Comparison of ENCODE assay signal across 8 cellular contexts in genomic region chr14:71554959-71555612, GRCh38.
DNase-seq lines count a peak whose midpoint lies in the region; ATAC-seq and TF ChIP-seq lines count a peak whose summit lies in the region.

No MANE protein-coding gene starts in this region.

- 95% methylated on average over 2 of the region's 2 CpGs for WGBS in prostate gland

- H3K27ac ChIP-seq in PC-9 (peak overlapping the region; percentile 50), prostate gland (no peak overlapping the region)

- H3K4me1 ChIP-seq in PC-9 (replicated peaks; ENCODE audit: insufficient read depth) = peaks cover 8% of the 10 kb centered on the region; the same call in 1 of the 2 replicates
- no peaks in the 10 kb centered on the region for H3K4me1 ChIP-seq in prostate gland (replicated peaks)

- H3K9me3 Mint-ChIP-seq in nephron = no peaks in the 10 kb centered on the region

- H3K9me2 ChIP-seq in PC-9 (ENCODE audit: insufficient read depth) = no peaks in the 10 kb centered on the region

- POLR2A ChIA-PET in PC-9 (lab: Charles Lee; ENCODE audit: unreplicated experiment) = no interaction called here

- H3K4me2 ChIP-seq in PC-9 = no peak overlapping the region

- TF ChIP-seq CTCF in PC-9 (conservative IDR thresholded peaks at IDR 0.05) (no peak), nephron (IDR thresholded peaks at IDR 0.05; ENCODE audit: unreplicated experiment in 3 of 3) (no peak), GM10266 (IDR thresholded peaks at IDR 0.05; ENCODE audit: control insufficient read depth, insufficient read depth, low read depth, missing control alignments) (no peak), prostate gland (IDR thresholded peaks at IDR 0.05) (no peak)

- DNase-seq in PC-9 = no peak
- DNase-seq in GM10266 (ENCODE audit: extremely low spot score) = no peak
- DNase-seq in prostate gland (ENCODE audit: low spot score) = no peak
- no peak for DNase-seq in posterior cingulate gyrus
- no peak for DNase-seq in RKO (ENCODE audit: low spot score)

- H3K36me3 Mint-ChIP-seq in nephron (ENCODE audit: low read depth) = peaks cover 6% of the 10 kb centered on the region

- CTCF ChIA-PET in PC-9 (lab: Charles Lee) = no interaction called here

- intact Hi-C loops in PC-9 (cut with micrococcal nuclease; ENCODE audit: unreplicated experiment) (no loop called here), prostate gland (cut with DNase I) (no loop called here), posterior cingulate gyrus (cut with DNase I) (no loop called here)

- peaks cover 13% of the 10 kb centered on the region; the same call in 1 of the 2 replicates for H3F3A ChIP-seq in PC-9 (ENCODE audit: insufficient read depth, low read depth)

- H3K9me3 ChIP-seq in PC-9 (ENCODE audit: insufficient read depth, low read depth) (no peaks in the 10 kb centered on the region), prostate gland (no peaks in the 10 kb centered on the region)

- H4K20me1 ChIP-seq in PC-9 (ENCODE audit: insufficient read depth) = peaks cover 6% of the 10 kb centered on the region

- H3K27ac Mint-ChIP-seq in nephron = peak overlapping the region; percentile 1 to 75 (median 44)

- BruUV-seq in PC-9 (replicated peaks; lab: Mats Ljungman, UMichigan) = no TSS peak

- H3K4me3 ChIP-seq in PC-9 (no peak overlapping the region), prostate gland (no peak overlapping the region)

- peak; percentile 32 for ATAC-seq in GM18909 (IDR thresholded peaks at IDR 0.05; ENCODE audit: poor library complexity, unreplicated experiment)
- ATAC-seq in HG02642 (IDR thresholded peaks at IDR 0.05; ENCODE audit: poor library complexity, unreplicated experiment) = peak; percentile 37

- H3K79me2 ChIP-seq in PC-9 (ENCODE audit: low read depth) = peaks cover 62% of the 10 kb centered on the region

- TF ChIP-seq POLR2A in prostate gland (IDR thresholded peaks at IDR 0.05) = no peak

- no peak overlapping the region for H3K4me3 Mint-ChIP-seq in nephron

- H3K27me3 Mint-ChIP-seq in nephron (ENCODE audit: low read depth) = no peaks in the 10 kb centered on the region

- peaks cover 14% of the 10 kb centered on the region for H3K4me1 Mint-ChIP-seq in nephron

- H3K27me3 ChIP-seq in PC-9 (ENCODE audit: insufficient read depth, low read depth) (no peaks in the 10 kb centered on the region), prostate gland (replicated peaks; ENCODE audit: insufficient read depth) (no peaks in the 10 kb centered on the region)

- H3K36me3 ChIP-seq in PC-9 (ENCODE audit: low read depth) = 0 out of 2 replicates have a peak, but pooled peaks cover 3% of the 10 kb centered on the region
- no peaks in the 10 kb centered on the region for H3K36me3 ChIP-seq in prostate gland

- H2AFZ ChIP-seq in PC-9 = no peak overlapping the region
